1 cellular context compared by ENCODE assay signal in the genomic region with DNA sequence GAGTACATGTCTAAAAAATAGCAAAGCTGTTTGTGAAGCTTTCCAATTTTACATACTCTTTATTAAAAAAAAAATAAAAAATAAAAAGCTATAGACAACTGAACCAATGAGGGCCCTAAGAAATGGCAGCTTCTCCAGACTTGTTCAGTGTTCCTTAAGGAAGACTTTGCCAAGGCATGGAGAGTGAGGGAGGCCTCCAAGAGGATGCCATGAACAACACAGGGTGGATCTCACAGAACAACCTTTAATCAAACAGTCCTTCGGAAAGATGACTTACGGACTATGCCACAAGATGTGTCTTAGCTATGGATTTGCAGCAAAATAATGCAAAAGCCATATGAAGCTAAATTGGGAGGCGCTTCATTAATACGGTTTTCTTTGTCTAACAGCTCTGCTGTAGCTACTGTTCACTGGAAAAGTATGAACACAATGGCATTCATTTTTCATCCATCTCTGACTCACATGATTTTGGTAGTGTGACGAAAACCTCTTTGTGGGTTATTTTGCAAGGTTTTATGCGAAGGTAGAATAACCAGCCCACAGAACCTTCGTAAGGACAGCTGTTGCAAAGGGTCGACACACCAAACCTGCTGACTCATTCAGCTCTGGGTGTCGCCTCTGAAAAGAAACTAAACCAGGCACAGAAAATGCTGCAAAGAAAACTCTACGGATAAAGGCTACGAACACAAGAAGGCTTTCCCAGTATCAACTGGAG.
A peak's percentile ranks its signal among the peaks of the same experiment; 100 is the strongest.
TF ChIP-seq lines count a peak whose summit lies in the region.

No MANE protein-coding gene starts in this region.

TF ChIP-seq in IMR-90, 13 proteins besides CTCF, POLR2A, EP300 and RAD21:
- TF ChIP-seq MAFK (IDR thresholded peaks at IDR 0.05; ENCODE audit: low read depth, low read length) (peak; percentile 66), RCOR1 (IDR thresholded peaks at IDR 0.05; ENCODE audit: insufficient replicate concordance, low read length) (no peak), BHLHE40 (IDR thresholded peaks at IDR 0.05; ENCODE audit: low read depth, low read length) (peak; percentile 58; the same call in 1 of the 2 replicates), CEBPB (IDR thresholded peaks at IDR 0.05; ENCODE audit: low read depth, low read length) (peak; percentile 92), SMC3 (IDR thresholded peaks at IDR 0.05; ENCODE audit: low read depth, low read length) (0 out of 2 replicates have a peak, but pooled peaks have one; percentile 4), FOS (IDR thresholded peaks at IDR 0.05; ENCODE audit: low read depth, low read length) (peak; percentile 72), MAZ (IDR thresholded peaks at IDR 0.05; ENCODE audit: borderline replicate concordance, low read depth, low read length) (no peak), CHD1 (IDR thresholded peaks at IDR 0.05; ENCODE audit: low read depth, low read length) (no peak), MXI1 (IDR thresholded peaks at IDR 0.05; ENCODE audit: borderline replicate concordance, low read depth, low read length) (no peak), RFX5 (IDR thresholded peaks at IDR 0.05; ENCODE audit: low read depth, low read length) (no peak), NFE2L2 (IDR thresholded peaks at IDR 0.05; ENCODE audit: low read depth, low read length) (peak; percentile 95)
- TF ChIP-seq, protein P1, sequence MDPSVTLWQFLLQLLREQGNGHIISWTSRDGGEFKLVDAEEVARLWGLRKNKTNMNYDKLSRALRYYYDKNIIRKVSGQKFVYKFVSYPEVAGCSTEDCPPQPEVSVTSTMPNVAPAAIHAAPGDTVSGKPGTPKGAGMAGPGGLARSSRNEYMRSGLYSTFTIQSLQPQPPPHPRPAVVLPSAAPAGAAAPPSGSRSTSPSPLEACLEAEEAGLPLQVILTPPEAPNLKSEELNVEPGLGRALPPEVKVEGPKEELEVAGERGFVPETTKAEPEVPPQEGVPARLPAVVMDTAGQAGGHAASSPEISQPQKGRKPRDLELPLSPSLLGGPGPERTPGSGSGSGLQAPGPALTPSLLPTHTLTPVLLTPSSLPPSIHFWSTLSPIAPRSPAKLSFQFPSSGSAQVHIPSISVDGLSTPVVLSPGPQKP (IDR thresholded peaks at IDR 0.05; ENCODE audit: borderline replicate concordance, low read depth, low read length) = no peak
- TF ChIP-seq, protein P2, sequence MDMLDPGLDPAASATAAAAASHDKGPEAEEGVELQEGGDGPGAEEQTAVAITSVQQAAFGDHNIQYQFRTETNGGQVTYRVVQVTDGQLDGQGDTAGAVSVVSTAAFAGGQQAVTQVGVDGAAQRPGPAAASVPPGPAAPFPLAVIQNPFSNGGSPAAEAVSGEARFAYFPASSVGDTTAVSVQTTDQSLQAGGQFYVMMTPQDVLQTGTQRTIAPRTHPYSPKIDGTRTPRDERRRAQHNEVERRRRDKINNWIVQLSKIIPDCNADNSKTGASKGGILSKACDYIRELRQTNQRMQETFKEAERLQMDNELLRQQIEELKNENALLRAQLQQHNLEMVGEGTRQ (IDR thresholded peaks at IDR 0.05; ENCODE audit: low read depth, low read length) = no peak
TF ChIP-seq in IMR-90: peak in this region for 6.
